Comparison of ENCODE assay signal across 14 cellular contexts in the genomic region with DNA sequence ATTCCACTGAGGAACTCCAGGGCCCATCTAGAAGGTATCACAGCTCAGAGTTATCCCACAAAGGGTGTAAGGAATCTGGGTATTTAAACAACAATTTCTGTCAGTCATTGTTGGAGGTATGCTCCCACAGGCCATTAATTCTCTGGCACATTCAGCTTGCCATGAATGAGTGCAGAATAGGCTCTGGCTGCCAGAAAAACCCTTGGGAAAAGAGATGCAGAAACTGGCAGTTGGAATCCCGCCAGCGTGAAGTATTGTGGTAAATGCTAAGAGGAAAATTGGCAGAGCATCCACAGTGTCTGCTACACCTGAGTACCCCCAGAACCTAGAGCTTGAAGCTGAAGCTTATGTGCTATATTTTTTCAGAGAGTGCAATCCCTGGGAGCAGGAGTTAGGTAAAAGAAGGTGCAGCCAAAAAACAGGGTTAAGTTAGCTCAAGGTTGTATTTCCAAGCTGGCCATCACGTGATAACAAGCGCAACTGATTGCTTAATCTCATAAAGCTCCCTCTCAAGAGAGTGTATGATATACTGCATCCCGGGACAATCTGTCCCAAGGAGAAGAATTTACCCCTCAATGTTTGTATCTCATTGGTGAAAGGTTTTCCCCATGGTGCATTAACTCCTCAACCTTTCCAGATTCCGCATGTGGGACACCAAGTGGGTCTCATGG.
DNase-seq lines count a peak whose midpoint lies in the region; ATAC-seq and TF ChIP-seq lines count a peak whose summit lies in the region.
"Had no signal": no experiment of that assay in that cellular context is flagged by ENCODE, and none has a peak within 500 bp of the region (broad histone marks: within the 10 kb centered on the region; RNA-seq: fewer than 3 reads in every experiment).

No MANE protein-coding gene starts in this region.

- no peak overlapping the region for H3K27ac Mint-ChIP-seq in activated CD4-positive, alpha-beta T cell treated with anti-CD3 and anti-CD28 coated beads for 36 hours
- H3K27ac Mint-ChIP-seq in activated naive CD8-positive, alpha-beta T cell treated with anti-CD3 and anti-CD28 coated beads for 36 hours = no peak overlapping the region
- H3K27ac Mint-ChIP-seq: activated CD4-positive, alpha-beta memory T cell treated with anti-CD3 and anti-CD28 coated beads for 36 hours; natural killer cell treated with Interleukin-12 subunit alpha and Interleukin-12 subunit beta and Interleukin-15 and Interleukin-18, amount 100 ng/mL, for 72 hours; stimulated activated naive CD8-positive, alpha-beta T cell treated with anti-CD3 and anti-CD28 coated beads, Interleukin-15, amount 100 ng/mL, for 72 hours had no signal

- H3K36me3 ChIP-seq in kidney epithelial cell (ENCODE audit: control insufficient read depth, insufficient read depth, low read length) = no peaks in the 10 kb centered on the region
- H3K36me3 ChIP-seq: BLaER1 treated with 17β-estradiol and CSF1 and Interleukin-3, amounts not matched to agents 10 nM and 100 nM had no signal

- in situ Hi-C loops in Caki2 (cut with HindIII; ENCODE audit: low pct_unique_long_range_greater_than_20kb, low sequenced_read_pairs) = no loop called here

- CTCF ChIA-PET in activated CD4-positive, alpha-beta T cell treated with anti-CD3 and anti-CD28 coated beads for 36 hours (lab: Charles Lee) = interaction anchor here (0.6 kb wide), 1 partner anchor 790 kb away, joined by 3 read pairs; no protein-coding TSS in a partner anchor

- no peak for TF ChIP-seq CTCF in kidney epithelial cell (IDR thresholded peaks at IDR 0.05; ENCODE audit: insufficient read depth, low read length, poor library complexity, severe bottlenecking)

- no peak overlapping the region for H3K4me3 ChIP-seq in kidney epithelial cell (ENCODE audit: low read depth, low read length)
- H3K4me3 ChIP-seq: BLaER1 treated with 17β-estradiol and CSF1 and Interleukin-3, amounts not matched to agents 10 nM and 100 nM had no signal

- POLR2A ChIA-PET in activated CD4-positive, alpha-beta T cell treated with anti-CD3 and anti-CD28 coated beads for 36 hours (lab: Charles Lee) = no interaction called here

- intact Hi-C loops in activated CD4-positive, alpha-beta T cell treated with anti-CD3 and anti-CD28 coated beads for 36 hours (cut with DNase I, micrococcal nuclease) = no loop called here

- TF ChIP-seq POLR2A in GM18505 (IDR thresholded peaks at IDR 0.05; ENCODE audit: borderline replicate concordance, extremely low read depth, insufficient read depth, insufficient read length) = no peak

- DNase-seq in Caki2 (ENCODE audit: low read depth) (peak; percentile 93), NCI-H1105 (lab: John Stamatoyannopoulos, UW) (peak; percentile 100), NCI-H446 treated with DMSO at 0.1 percent for 48 hours (lab: John Stamatoyannopoulos, UW) (peak; percentile 78), kidney epithelial cell (ENCODE audit: low read depth) (peak; percentile 81)
- DNase-seq in activated CD4-positive, alpha-beta T cell treated with anti-CD3 and anti-CD28 coated beads for 36 hours = no peak
- DNase-seq in activated naive CD8-positive, alpha-beta T cell treated with anti-CD3 and anti-CD28 coated beads for 36 hours = no peak
- DNase-seq: activated CD4-positive, alpha-beta memory T cell treated with anti-CD3 and anti-CD28 coated beads for 36 hours; effector memory CD4-positive, alpha-beta T cell; left colon; stimulated activated naive CD8-positive, alpha-beta T cell treated with anti-CD3 and anti-CD28 coated beads, Interleukin-15, amount 100 ng/mL, for 72 hours had no signal

- no peaks in the 10 kb centered on the region for H3K4me1 Mint-ChIP-seq in activated CD4-positive, alpha-beta T cell treated with anti-CD3 and anti-CD28 coated beads for 36 hours
- H3K4me1 Mint-ChIP-seq in activated naive CD8-positive, alpha-beta T cell treated with anti-CD3 and anti-CD28 coated beads for 36 hours = no peaks in the 10 kb centered on the region
- H3K4me1 Mint-ChIP-seq: stimulated activated naive CD8-positive, alpha-beta T cell treated with anti-CD3 and anti-CD28 coated beads, Interleukin-15, amount 100 ng/mL, for 72 hours had no signal

- H3K9me3 Mint-ChIP-seq in activated CD4-positive, alpha-beta T cell treated with anti-CD3 and anti-CD28 coated beads for 36 hours (ENCODE audit: low read depth) = no peaks in the 10 kb centered on the region
- no peaks in the 10 kb centered on the region for H3K9me3 Mint-ChIP-seq in activated naive CD8-positive, alpha-beta T cell treated with anti-CD3 and anti-CD28 coated beads for 36 hours
- H3K9me3 Mint-ChIP-seq: activated CD4-positive, alpha-beta memory T cell treated with anti-CD3 and anti-CD28 coated beads for 36 hours; natural killer cell treated with Interleukin-12 subunit alpha and Interleukin-12 subunit beta and Interleukin-15 and Interleukin-18, amount 100 ng/mL, for 72 hours; stimulated activated naive CD8-positive, alpha-beta T cell treated with anti-CD3 and anti-CD28 coated beads, Interleukin-15, amount 100 ng/mL, for 72 hours had no signal

- no peak for ATAC-seq in GM21825 (IDR thresholded peaks at IDR 0.05; ENCODE audit: unreplicated experiment)
- ATAC-seq in activated CD4-positive, alpha-beta T cell treated with anti-CD3 and anti-CD28 coated beads for 36 hours = no peak
- ATAC-seq in GM18505 (IDR thresholded peaks at IDR 0.05; ENCODE audit: unreplicated experiment) = no peak
- ATAC-seq: left colon; natural killer cell treated with Interleukin-12 subunit alpha and Interleukin-12 subunit beta and Interleukin-15 and Interleukin-18, amount 100 ng/mL, for 72 hours; stimulated activated naive CD8-positive, alpha-beta T cell treated with anti-CD3 and anti-CD28 coated beads, Interleukin-15, amount 100 ng/mL, for 72 hours had no signal

- no peaks in the 10 kb centered on the region for H3K27me3 ChIP-seq in kidney epithelial cell (ENCODE audit: control insufficient read depth, insufficient read depth, low read length)
- H3K27me3 ChIP-seq: BLaER1 treated with 17β-estradiol and CSF1 and Interleukin-3, amounts not matched to agents 10 nM and 100 nM had no signal

- no peaks in the 10 kb centered on the region for H3K36me3 Mint-ChIP-seq in activated CD4-positive, alpha-beta T cell treated with anti-CD3 and anti-CD28 coated beads for 36 hours (ENCODE audit: low read depth)
- H3K36me3 Mint-ChIP-seq in activated naive CD8-positive, alpha-beta T cell treated with anti-CD3 and anti-CD28 coated beads for 36 hours = no peaks in the 10 kb centered on the region
- H3K36me3 Mint-ChIP-seq: activated CD4-positive, alpha-beta memory T cell treated with anti-CD3 and anti-CD28 coated beads for 36 hours; natural killer cell treated with Interleukin-12 subunit alpha and Interleukin-12 subunit beta and Interleukin-15 and Interleukin-18, amount 100 ng/mL, for 72 hours had no signal

- peaks cover 3% of the 10 kb centered on the region for H3K27me3 Mint-ChIP-seq in activated CD4-positive, alpha-beta T cell treated with anti-CD3 and anti-CD28 coated beads for 36 hours
- H3K27me3 Mint-ChIP-seq in activated naive CD8-positive, alpha-beta T cell treated with anti-CD3 and anti-CD28 coated beads for 36 hours = no peaks in the 10 kb centered on the region
- H3K27me3 Mint-ChIP-seq: stimulated activated naive CD8-positive, alpha-beta T cell treated with anti-CD3 and anti-CD28 coated beads, Interleukin-15, amount 100 ng/mL, for 72 hours had no signal

- H3K4me3 Mint-ChIP-seq in activated CD4-positive, alpha-beta T cell treated with anti-CD3 and anti-CD28 coated beads for 36 hours = no peak overlapping the region
- H3K4me3 Mint-ChIP-seq in activated naive CD8-positive, alpha-beta T cell treated with anti-CD3 and anti-CD28 coated beads for 36 hours = no peak overlapping the region
- H3K4me3 Mint-ChIP-seq: activated CD4-positive, alpha-beta memory T cell treated with anti-CD3 and anti-CD28 coated beads for 36 hours; natural killer cell treated with Interleukin-12 subunit alpha and Interleukin-12 subunit beta and Interleukin-15 and Interleukin-18, amount 100 ng/mL, for 72 hours; stimulated activated naive CD8-positive, alpha-beta T cell treated with anti-CD3 and anti-CD28 coated beads, Interleukin-15, amount 100 ng/mL, for 72 hours had no signal

Comparison
In these comparisons a context has a peak if more than half of its experiments do, and no peak if none do; other contexts are left out.
1. DNase-seq: peak in Caki2 (single experiment), NCI-H1105 (single experiment), NCI-H446 treated with DMSO at 0.1 percent for 48 hours (single experiment) and kidney epithelial cell (single experiment); none in activated CD4-positive, alpha-beta T cell treated with anti-CD3 and anti-CD28 coated beads for 36 hours (single experiment) and activated naive CD8-positive, alpha-beta T cell treated with anti-CD3 and anti-CD28 coated beads for 36 hours (single experiment).